20 cellular contexts compared by ENCODE assay signal in the genomic region with DNA sequence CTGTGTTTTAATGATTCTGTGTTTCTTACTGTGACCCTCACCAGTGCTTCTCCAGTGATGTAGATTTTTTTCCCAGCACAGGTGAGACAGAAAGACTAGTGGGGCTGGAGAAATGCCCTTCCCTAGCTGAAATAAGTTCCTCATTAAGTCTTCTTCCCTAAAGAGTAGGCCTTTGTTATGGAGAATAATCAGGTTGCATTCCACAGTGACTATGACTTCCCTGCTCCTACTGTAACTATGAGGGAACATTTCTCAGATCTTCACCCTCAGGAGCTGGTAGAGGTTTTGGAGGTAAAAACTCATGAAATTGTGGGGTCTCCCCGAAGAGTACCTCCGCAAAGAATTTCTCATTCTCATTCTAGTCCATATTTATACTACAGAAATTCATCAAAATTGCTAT.
"Had no signal": no experiment of that assay in that cellular context is flagged by ENCODE, and none has a peak within 500 bp of the region (broad histone marks: within the 10 kb centered on the region; RNA-seq: fewer than 3 reads in every experiment).

No MANE protein-coding gene starts in this region.

- H3K27ac Mint-ChIP-seq: nephron, progenitor cell of endocrine pancreas had no signal

- H3K9me3 ChIP-seq: colonic mucosa, pancreas, thyroid gland had no signal

- DNase-seq: colonic mucosa; dermis blood vessel endothelial cell; erythroblast; foreskin keratinocyte; left colon; left ventricle myocardium superior; mesenchymal stem cell; naive B cell; occipital lobe; pancreas; right cardiac atrium; small intestine; stimulated activated CD4-positive, alpha-beta T cell treated with anti-CD3 and anti-CD28 coated beads, Interleukin-12 subunit alpha, Interleukin-12 subunit beta, amount 100 ng/mL, for 4 hours; stimulated activated CD4-positive, alpha-beta T cell treated with anti-CD3 and anti-CD28 coated beads, Interleukin-2, amount 100 ng/mL, for 48 hours; stimulated activated naive CD8-positive, alpha-beta T cell treated with anti-CD3 and anti-CD28 coated beads, Interleukin-15, Interleukin-2, amounts not matched to agents 100 U/mL and 50 U/mL, for 24 hours; thyroid gland had no signal

- H3K27ac ChIP-seq: colonic mucosa, foreskin keratinocyte, pancreas, suprapubic skin, thyroid gland had no signal

- H3K4me3 Mint-ChIP-seq: naive B cell, nephron had no signal

- H3K27me3 ChIP-seq: colonic mucosa, foreskin keratinocyte, pancreas, suprapubic skin, thyroid gland had no signal

- H3K27me3 Mint-ChIP-seq: naive B cell, progenitor cell of endocrine pancreas had no signal

- H3K36me3 ChIP-seq: colonic mucosa, pancreas, suprapubic skin, thyroid gland had no signal

- ATAC-seq: foreskin keratinocyte; left colon; left ventricle myocardium superior; right cardiac atrium; stimulated activated naive CD8-positive, alpha-beta T cell treated with anti-CD3 and anti-CD28 coated beads, Interleukin-15, Interleukin-2, amounts not matched to agents 100 U/mL and 50 U/mL, for 24 hours had no signal

- H3K36me3 Mint-ChIP-seq: naive B cell had no signal

- H3K4me1 Mint-ChIP-seq: naive B cell, nephron had no signal

- H3K4me3 ChIP-seq: colonic mucosa, lung, pancreas, suprapubic skin, thyroid gland had no signal

- H3K4me1 ChIP-seq: colonic mucosa, foreskin keratinocyte, pancreas, suprapubic skin, thyroid gland had no signal
